1 cellular context compared by ENCODE assay signal in genomic region chr13:91357613-91358383, GRCh38.
A peak's percentile ranks its signal among the peaks of the same experiment; 100 is the strongest.
TF ChIP-seq lines count a peak whose summit lies in the region.

No MANE protein-coding gene starts in this region.

TF ChIP-seq in HepG2, 621 proteins besides CTCF, POLR2A, EP300 and RAD21 (continued from another document):
- TF ChIP-seq, protein P1, sequence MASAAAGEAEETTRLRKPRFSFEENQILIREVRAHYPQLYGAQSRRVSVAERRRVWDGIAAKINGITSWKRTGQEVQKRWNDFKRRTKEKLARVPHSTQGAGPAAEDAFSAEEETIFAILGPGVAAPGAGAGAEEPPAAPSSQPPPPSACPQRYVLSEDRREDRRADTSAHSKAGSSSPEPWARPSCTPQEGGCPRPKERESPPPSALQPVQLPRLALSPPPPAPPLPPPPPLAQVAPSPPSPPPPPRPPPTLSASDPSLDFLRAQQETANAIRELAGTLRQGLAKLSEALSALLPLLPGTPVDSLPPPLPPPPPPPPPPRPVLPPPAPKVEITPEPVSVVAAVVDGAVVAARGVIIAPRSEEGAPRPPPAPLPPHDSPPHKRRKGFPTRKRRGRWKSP (CRISPR knock-in tag; IDR thresholded peaks at IDR 0.05) = no peak
- TF ChIP-seq TOPORS (CRISPR knock-in tag; IDR thresholded peaks at IDR 0.05) = no peak
- no peak for TF ChIP-seq GABPA (IDR thresholded peaks at IDR 0.05; ENCODE audit: low read depth, low read length)
- TF ChIP-seq GABPA (CRISPR knock-in tag; IDR thresholded peaks at IDR 0.05; ENCODE audit: low read depth) = no peak
- no peak for TF ChIP-seq KAT7 (CRISPR knock-in tag; IDR thresholded peaks at IDR 0.05; ENCODE audit: borderline replicate concordance)
- TF ChIP-seq REST (IDR thresholded peaks at IDR 0.05; ENCODE audit: borderline replicate concordance in 1 of 2, low read depth in 1 of 2, low read length in 2 of 2) = no peak
- TF ChIP-seq ZNF768 (CRISPR knock-in tag; IDR thresholded peaks at IDR 0.05) = no peak
- no peak for TF ChIP-seq NFYC (CRISPR knock-in tag; IDR thresholded peaks at IDR 0.05)
- TF ChIP-seq, protein P2, sequence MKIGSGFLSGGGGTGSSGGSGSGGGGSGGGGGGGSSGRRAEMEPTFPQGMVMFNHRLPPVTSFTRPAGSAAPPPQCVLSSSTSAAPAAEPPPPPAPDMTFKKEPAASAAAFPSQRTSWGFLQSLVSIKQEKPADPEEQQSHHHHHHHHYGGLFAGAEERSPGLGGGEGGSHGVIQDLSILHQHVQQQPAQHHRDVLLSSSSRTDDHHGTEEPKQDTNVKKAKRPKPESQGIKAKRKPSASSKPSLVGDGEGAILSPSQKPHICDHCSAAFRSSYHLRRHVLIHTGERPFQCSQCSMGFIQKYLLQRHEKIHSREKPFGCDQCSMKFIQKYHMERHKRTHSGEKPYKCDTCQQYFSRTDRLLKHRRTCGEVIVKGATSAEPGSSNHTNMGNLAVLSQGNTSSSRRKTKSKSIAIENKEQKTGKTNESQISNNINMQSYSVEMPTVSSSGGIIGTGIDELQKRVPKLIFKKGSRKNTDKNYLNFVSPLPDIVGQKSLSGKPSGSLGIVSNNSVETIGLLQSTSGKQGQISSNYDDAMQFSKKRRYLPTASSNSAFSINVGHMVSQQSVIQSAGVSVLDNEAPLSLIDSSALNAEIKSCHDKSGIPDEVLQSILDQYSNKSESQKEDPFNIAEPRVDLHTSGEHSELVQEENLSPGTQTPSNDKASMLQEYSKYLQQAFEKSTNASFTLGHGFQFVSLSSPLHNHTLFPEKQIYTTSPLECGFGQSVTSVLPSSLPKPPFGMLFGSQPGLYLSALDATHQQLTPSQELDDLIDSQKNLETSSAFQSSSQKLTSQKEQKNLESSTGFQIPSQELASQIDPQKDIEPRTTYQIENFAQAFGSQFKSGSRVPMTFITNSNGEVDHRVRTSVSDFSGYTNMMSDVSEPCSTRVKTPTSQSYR (CRISPR knock-in tag; IDR thresholded peaks at IDR 0.05; ENCODE audit: borderline replicate concordance) = no peak
- TF ChIP-seq ZNF142 (CRISPR knock-in tag; IDR thresholded peaks at IDR 0.05) = no peak
- TF ChIP-seq PAXIP1 (CRISPR knock-in tag; conservative IDR thresholded peaks at IDR 0.05) = 0 out of 2 replicates have a peak, but pooled peaks have one; percentile 2
- TF ChIP-seq GFI1 (CRISPR knock-in tag; IDR thresholded peaks at IDR 0.05; ENCODE audit: borderline replicate concordance) = no peak
- TF ChIP-seq HNF4G (IDR thresholded peaks at IDR 0.05; ENCODE audit: borderline replicate concordance, low read depth, low read length) = no peak
- no peak for TF ChIP-seq HNF4G (CRISPR knock-in tag; IDR thresholded peaks at IDR 0.05; ENCODE audit: borderline replicate concordance, low read depth)
- TF ChIP-seq ZNF605 (CRISPR knock-in tag; IDR thresholded peaks at IDR 0.05) = no peak
- no peak for TF ChIP-seq ZNF607 (CRISPR knock-in tag; IDR thresholded peaks at IDR 0.05; ENCODE audit: borderline replicate concordance)
- TF ChIP-seq RBFOX2 (IDR thresholded peaks at IDR 0.05; ENCODE audit: low read depth, low read length) = peak; percentile 45; the same call in 1 of the 2 replicates
- no peak for TF ChIP-seq BHLHE40 (IDR thresholded peaks at IDR 0.05; ENCODE audit: low read length)
- TF ChIP-seq ISX (CRISPR knock-in tag; conservative IDR thresholded peaks at IDR 0.05) = no peak
- no peak for TF ChIP-seq ZMYM3 (CRISPR knock-in tag; IDR thresholded peaks at IDR 0.05)
